In genomic region chr9:133895335-133895734, GRCh38 we compare ENCODE assay signal across 28 cellular contexts.
DNase-seq lines count a peak whose midpoint lies in the region; ATAC-seq, FAIRE-seq and TF ChIP-seq lines count a peak whose summit lies in the region.
"Had no signal": no experiment of that assay in that cellular context is flagged by ENCODE, and none has a peak within 500 bp of the region (broad histone marks: within the 10 kb centered on the region; RNA-seq: fewer than 3 reads in every experiment).

No MANE protein-coding gene starts in this region.

- DNase-seq in Caco-2 (no peak), NCI-H69 (lab: John Stamatoyannopoulos, UW) (peak; percentile 52), HepG2 (ENCODE audit: low spot score) (no peak), neuronal stem cell (ENCODE audit: low spot score) (no peak), 8988T (no peak), NOMO-1 treated with DMSO at 0.1 percent for 48 hours (lab: John Stamatoyannopoulos, UW; ENCODE audit: unreplicated experiment) (no peak), SHP77 (lab: John Stamatoyannopoulos, UW) (no peak)
- DNase-seq in activated naive CD4-positive, alpha-beta T cell treated with anti-CD3 and anti-CD28 coated beads, Interleukin-2, amount 10 ng/mL, durations not matched to agents 7 days and 5 days = no peak
- DNase-seq: CD4-positive, alpha-beta T cell; DMS79; EL; GDM1; HFFc6; KBM-7; MG63; NCI-H1694; NCI-H2029 treated with DMSO at 0.1 percent for 48 hours; NCI-H2171; NCI-H226; NCI-H510A; T-helper 1 cell had no signal

- H3K4ac ChIP-seq in neuronal stem cell (ENCODE audit: low read length) = no peak overlapping the region

- H3K4me3 Mint-ChIP-seq in Caco-2 (ENCODE audit: unreplicated experiment) = no peak overlapping the region
- no peak overlapping the region for H3K4me3 Mint-ChIP-seq in activated naive CD4-positive, alpha-beta T cell treated with anti-CD3 and anti-CD28 coated beads, Interleukin-2, amount 10 ng/mL, durations not matched to agents 7 days and 5 days
- H3K4me3 Mint-ChIP-seq: CD4-positive, alpha-beta T cell; GM23338; HFFc6 had no signal

- POLR2A ChIA-PET in Caco-2 (lab: Charles Lee) (no interaction called here), HepG2 (lab: Yijun Ruan, JAX) (no interaction called here)

- H4K20me1 ChIP-seq in HepG2 (ENCODE audit: insufficient read depth, low read length) = no peaks in the 10 kb centered on the region

- H3K36me3 ChIP-seq in Caco-2 (ENCODE audit: control insufficient read depth, insufficient read depth, low read length) = no peaks in the 10 kb centered on the region
- H3K36me3 ChIP-seq in HepG2 (replicated peaks in 1 of 2; ENCODE audit: control insufficient read depth in 1 of 2, insufficient read depth in 2 of 2, low read length in 2 of 2) = peaks cover 2 to 6% of the 10 kb centered on the region in 2 experiments; a peak in 2 of 5 replicates
- peaks cover 0 to 20% of the 10 kb centered on the region in 2 donors for H3K36me3 ChIP-seq in neuronal stem cell (replicated peaks in 1 of 2; ENCODE audit: control insufficient read depth in 2 of 2, insufficient read depth in 2 of 2, low read length in 2 of 2)
- H3K36me3 ChIP-seq: HAP-1, MG63 had no signal

- peak overlapping the region; percentile 55 for H3K27ac Mint-ChIP-seq in Caco-2 (ENCODE audit: unreplicated experiment)
- H3K27ac Mint-ChIP-seq in activated naive CD4-positive, alpha-beta T cell treated with anti-CD3 and anti-CD28 coated beads, Interleukin-2, amount 10 ng/mL, durations not matched to agents 7 days and 5 days = no peak overlapping the region
- H3K27ac Mint-ChIP-seq: CD4-positive, alpha-beta T cell; HFFc6 had no signal

- in situ Hi-C loops in HepG2 (cut with HindIII; ENCODE audit: extremely low pct_ligation_motif_present, low pct_unique_long_range_greater_than_20kb) = no loop called here

- peaks cover 34% of the 10 kb centered on the region for H3K4me1 Mint-ChIP-seq in Caco-2 (ENCODE audit: low read depth, unreplicated experiment)
- H3K4me1 Mint-ChIP-seq in activated naive CD4-positive, alpha-beta T cell treated with anti-CD3 and anti-CD28 coated beads, Interleukin-2, amount 10 ng/mL, durations not matched to agents 7 days and 5 days = no peaks in the 10 kb centered on the region

- no peak for TF ChIP-seq RAD21 in HepG2 (CRISPR knock-in tag; IDR thresholded peaks at IDR 0.05)

- H3K4me2 ChIP-seq in HepG2 (ENCODE audit: low read depth, low read length) (no peak overlapping the region), neuronal stem cell (ENCODE audit: insufficient read depth, low read length, poor library complexity, severe bottlenecking) (no peak overlapping the region)
- H3K4me2 ChIP-seq: GM23338 had no signal

- no peak for ATAC-seq in HepG2
- ATAC-seq: GM12878, GM23338 had no signal

- H3K36me3 Mint-ChIP-seq in Caco-2 (ENCODE audit: insufficient read depth, unreplicated experiment) = peaks cover 30% of the 10 kb centered on the region
- no peaks in the 10 kb centered on the region for H3K36me3 Mint-ChIP-seq in activated naive CD4-positive, alpha-beta T cell treated with anti-CD3 and anti-CD28 coated beads, Interleukin-2, amount 10 ng/mL, durations not matched to agents 7 days and 5 days

- H2BK12ac ChIP-seq in neuronal stem cell (ENCODE audit: low read length) = no peak overlapping the region

- H3K9ac ChIP-seq in HepG2 (ENCODE audit: insufficient read depth, low read depth, low read length) (no peak overlapping the region), neuronal stem cell (ENCODE audit: low read depth, low read length, poor library complexity) (no peak overlapping the region)

- H4K91ac ChIP-seq in neuronal stem cell (ENCODE audit: low read depth, low read length, poor library complexity) = no peak overlapping the region

- H3K4me3 ChIP-seq in Caco-2 (ENCODE audit: low read depth, low read length) = no peak overlapping the region
- H3K4me3 ChIP-seq in HepG2 (replicated peaks in 1 of 3; ENCODE audit: insufficient read depth in 1 of 3, low read depth in 2 of 3, low read length in 3 of 3) = no peak overlapping the region
- no peak overlapping the region for H3K4me3 ChIP-seq in neuronal stem cell (ENCODE audit: low read length in 2 of 2)
- H3K4me3 ChIP-seq: BLaER1 treated with 17β-estradiol and CSF1 and Interleukin-3, amounts not matched to agents 10 nM and 100 nM; GM12878; GM23338; HAP-1; MG63 had no signal

- TF ChIP-seq CTCF in Caco-2 (IDR thresholded peaks at IDR 0.05; ENCODE audit: insufficient read depth in 1 of 2, low read depth in 1 of 2, low read length in 1 of 2, severe bottlenecking in 1 of 2, unreplicated experiment in 1 of 2) (no peak), HepG2 (CRISPR knock-in tag; IDR thresholded peaks at IDR 0.05) (no peak)

- no peak for TF ChIP-seq POLR2A in HepG2 (IDR thresholded peaks at IDR 0.05; ENCODE audit: insufficient read depth in 1 of 2, low read depth in 2 of 2, low read length in 2 of 2)

- intact Hi-C loops in Caco-2 (cut with micrococcal nuclease; ENCODE audit: unreplicated experiment) = no loop called here
- intact Hi-C loops in HepG2 (cut with micrococcal nuclease; ENCODE audit: unreplicated experiment) = no loop called here

- H3K18ac ChIP-seq in neuronal stem cell (ENCODE audit: low read length) = peak overlapping the region; percentile 74

- no peak for FAIRE-seq in HepG2 (lab: Jason Lieb, UNC)
- FAIRE-seq: A204.1, GM12878, HTR-8/SVneo, RCC 7860 had no signal

- peaks cover 25% of the 10 kb centered on the region for H3K79me2 ChIP-seq in HepG2 (ENCODE audit: insufficient read depth, low read length)

- H3K14ac ChIP-seq in neuronal stem cell (ENCODE audit: low read length) = no peak overlapping the region

- no peak overlapping the region for H4K8ac ChIP-seq in neuronal stem cell (ENCODE audit: low read depth, low read length)

- H2AFZ ChIP-seq in HepG2 (ENCODE audit: low read length) (no peak overlapping the region), neuronal stem cell (ENCODE audit: low read length) (no peak overlapping the region)
- H2AFZ ChIP-seq: GM23338 had no signal

- H3K27ac ChIP-seq in HepG2 (ENCODE audit: extremely low read length, insufficient read depth, low read length) (peak overlapping the region; percentile 96), neuronal stem cell (replicated peaks; ENCODE audit: low read length) (peak overlapping the region; percentile 32)
- H3K27ac ChIP-seq: BLaER1 treated with 17β-estradiol and CSF1 and Interleukin-3, amounts not matched to agents 10 nM and 100 nM had no signal

- WGBS in HepG2 (ENCODE audit: low lambda C conversion rate) = 89% methylated on average over 11 of the region's 11 CpGs
- no CpG with 5 or more reads among the region's 11 CpGs for WGBS in neuronal stem cell (ENCODE audit: extremely low coverage in 2 of 2, insufficient read length in 2 of 2, insufficient replicate concordance in 1 of 2), 2 donors

- no peak overlapping the region for H2BK120ac ChIP-seq in neuronal stem cell (ENCODE audit: low read depth, low read length)

- no peaks in the 10 kb centered on the region for H3K27me3 Mint-ChIP-seq in Caco-2 (ENCODE audit: insufficient read depth, unreplicated experiment)
- H3K27me3 Mint-ChIP-seq in activated naive CD4-positive, alpha-beta T cell treated with anti-CD3 and anti-CD28 coated beads, Interleukin-2, amount 10 ng/mL, durations not matched to agents 7 days and 5 days = no peaks in the 10 kb centered on the region
- H3K27me3 Mint-ChIP-seq: CD4-positive, alpha-beta T cell had no signal

- no peaks in the 10 kb centered on the region for H3K27me3 ChIP-seq in Caco-2 (replicated peaks; ENCODE audit: control insufficient read depth, insufficient read depth, low read length)
- no peaks in the 10 kb centered on the region for H3K27me3 ChIP-seq in HepG2 (ENCODE audit: control insufficient read depth in 1 of 2, insufficient read depth in 2 of 2, low read length in 2 of 2)
- no peaks in the 10 kb centered on the region for H3K27me3 ChIP-seq in neuronal stem cell (ENCODE audit: control insufficient read depth in 3 of 3, insufficient read depth in 3 of 3, low read depth in 1 of 3, low read length in 3 of 3)
- H3K27me3 ChIP-seq: BLaER1 treated with 17β-estradiol and CSF1 and Interleukin-3, amounts not matched to agents 10 nM and 100 nM; MG63 had no signal

- no TSS peak for BruUV-seq in Caco-2 (replicated peaks; lab: Mats Ljungman, UMichigan)
- BruUV-seq in HepG2 (replicated peaks; lab: Mats Ljungman, UMichigan) = no TSS peak

- H3K23ac ChIP-seq in neuronal stem cell (ENCODE audit: low read depth, low read length, poor library complexity) = no peak overlapping the region

- CTCF ChIA-PET in Caco-2 (lab: Charles Lee) = interaction anchor here (0.5 to 0.7 kb wide), 2 partner anchors 18 to 60 kb away, joined by 3 read pairs; no protein-coding TSS in a partner anchor
- CTCF ChIA-PET in HepG2 (lab: Yijun Ruan, JAX; ENCODE audit: low intra/inter-chr PET ratio, low total read pairs) = no interaction called here
- CTCF ChIA-PET in activated naive CD4-positive, alpha-beta T cell treated with anti-CD3 and anti-CD28 coated beads, Interleukin-2, amount 10 ng/mL, durations not matched to agents 7 days and 5 days (lab: Charles Lee) = no interaction called here

- TF ChIP-seq EP300 in HepG2 (IDR thresholded peaks at IDR 0.05; ENCODE audit: low read depth in 2 of 2, low read length in 2 of 2) = no peak
- TF ChIP-seq EP300 in HepG2 (CRISPR knock-in tag; IDR thresholded peaks at IDR 0.05; ENCODE audit: borderline replicate concordance) = no peak

- no peak overlapping the region for H2BK15ac ChIP-seq in neuronal stem cell (ENCODE audit: low read length)

- H2AK5ac ChIP-seq in neuronal stem cell (ENCODE audit: low read depth, low read length) = no peak overlapping the region

- H3K4me1 ChIP-seq in Caco-2 (peaks cover 33% of the 10 kb centered on the region), HepG2 (ENCODE audit: insufficient read depth, low read length) (peaks cover 65% of the 10 kb centered on the region), neuronal stem cell (ENCODE audit: control insufficient read depth in 2 of 2, insufficient read depth in 1 of 2, low read depth in 1 of 2, low read length in 2 of 2) (peaks cover 12 to 29% of the 10 kb centered on the region in 2 donors)
- H3K4me1 ChIP-seq: HAP-1 had no signal

- peaks cover 14% of the 10 kb centered on the region for H3K79me1 ChIP-seq in neuronal stem cell (ENCODE audit: low read depth, low read length)

- H3K9me3 Mint-ChIP-seq in Caco-2 (ENCODE audit: unreplicated experiment) = no peaks in the 10 kb centered on the region
- H3K9me3 Mint-ChIP-seq in activated naive CD4-positive, alpha-beta T cell treated with anti-CD3 and anti-CD28 coated beads, Interleukin-2, amount 10 ng/mL, durations not matched to agents 7 days and 5 days = no peaks in the 10 kb centered on the region
- H3K9me3 Mint-ChIP-seq: CD4-positive, alpha-beta T cell; GM23338; HFFc6 had no signal

- H3K9me3 ChIP-seq in Caco-2 (no peaks in the 10 kb centered on the region), HepG2 (ENCODE audit: low read length) (no peaks in the 10 kb centered on the region), neuronal stem cell (replicated peaks in 1 of 2; ENCODE audit: control insufficient read depth in 2 of 2, insufficient read depth in 1 of 2, low read depth in 1 of 2, low read length in 2 of 2) (peaks cover 2 to 5% of the 10 kb centered on the region in 2 donors)
- H3K9me3 ChIP-seq: BLaER1 treated with 17β-estradiol and CSF1 and Interleukin-3, amounts not matched to agents 10 nM and 100 nM; HAP-1; MG63 had no signal

- H2BK5ac ChIP-seq in neuronal stem cell (ENCODE audit: low read length) = no peak overlapping the region

TF ChIP-seq in HepG2, 621 proteins besides CTCF, POLR2A, EP300 and RAD21 (continues in another document):
- TF ChIP-seq ZNF773 (CRISPR knock-in tag; IDR thresholded peaks at IDR 0.05; ENCODE audit: borderline replicate concordance) (no peak), ZNF850 (CRISPR knock-in tag; conservative IDR thresholded peaks at IDR 0.05) (no peak)
